Comparison of ENCODE assay signal across 8 cellular contexts in genomic region chr9:121201738-121202533, GRCh38. TPM values are rescaled to one million over a fixed set of nuclear protein-coding genes. Genes with fewer than 3 reads are reported as not detected.
DNase-seq lines count a peak whose midpoint lies in the region; ATAC-seq and TF ChIP-seq lines count a peak whose summit lies in the region.

Gene RAB14, minus strand, starts transcription at chr9:121201869. Its CDS starts 8,457 bp downstream, at chr9:121193412.

- H3K27me3 Mint-ChIP-seq in activated naive CD4-positive, alpha-beta T cell treated with anti-CD3 and anti-CD28 coated beads, Interleukin-2, amount 50 U/mL, for 24 hours = no peaks in the 10 kb centered on the region

- peak within 1 kb of the TSS; percentile 96 for H3K27ac Mint-ChIP-seq in activated naive CD4-positive, alpha-beta T cell treated with anti-CD3 and anti-CD28 coated beads, Interleukin-2, amount 50 U/mL, for 24 hours

- TF ChIP-seq POLR2A in GM10847 (IDR thresholded peaks at IDR 0.05; ENCODE audit: extremely low read depth, insufficient read length) = peak; percentile 88

- H3K4me3 Mint-ChIP-seq in activated naive CD4-positive, alpha-beta T cell treated with anti-CD3 and anti-CD28 coated beads, Interleukin-2, amount 50 U/mL, for 24 hours = peak within 1 kb of the TSS; percentile 91

- DNase-seq in NCI-H1092 (lab: John Stamatoyannopoulos, UW) = peak; percentile 99
- peak; percentile 99 for DNase-seq in globus pallidus (ENCODE audit: low spot score)
- peak; percentile 98 for DNase-seq in occipital lobe (lab: John Stamatoyannopoulos, UW)

- peak within 1 kb of the TSS; percentile 85 for H3K27ac ChIP-seq in temporal lobe (ENCODE audit: low read depth, low read length)

- peak; percentile 86 for ATAC-seq in HG02610 (IDR thresholded peaks at IDR 0.05; ENCODE audit: unreplicated experiment)
- peak; percentile 96 for ATAC-seq in SK-N-SH treated with all-trans-retinoic acid at 6 μM for 48 hours

- no peaks in the 10 kb centered on the region for H3K9me3 Mint-ChIP-seq in activated naive CD4-positive, alpha-beta T cell treated with anti-CD3 and anti-CD28 coated beads, Interleukin-2, amount 50 U/mL, for 24 hours

- H3K36me3 Mint-ChIP-seq in activated naive CD4-positive, alpha-beta T cell treated with anti-CD3 and anti-CD28 coated beads, Interleukin-2, amount 50 U/mL, for 24 hours = no peaks in the 10 kb centered on the region

- peaks cover 49% of the 10 kb centered on the region for H3K4me1 Mint-ChIP-seq in activated naive CD4-positive, alpha-beta T cell treated with anti-CD3 and anti-CD28 coated beads, Interleukin-2, amount 50 U/mL, for 24 hours

TF ChIP-seq in SK-N-SH treated with all-trans-retinoic acid at 6 μM for 48 hours, 23 proteins besides CTCF, POLR2A, EP300 and RAD21:
- no peak for TF ChIP-seq CREB5 (CRISPR knock-in tag; IDR thresholded peaks at IDR 0.05; ENCODE audit: low read depth)
- TF ChIP-seq TSHZ2 (CRISPR knock-in tag; IDR thresholded peaks at IDR 0.05) = peak; percentile 79; the same call in 1 of the 2 replicates
- no peak for TF ChIP-seq CSRNP3 (CRISPR knock-in tag; IDR thresholded peaks at IDR 0.05)
- 0 out of 2 replicates have a peak, but pooled peaks have one; percentile 19 for TF ChIP-seq ZFP3 (CRISPR knock-in tag; IDR thresholded peaks at IDR 0.05)

RNA-seq across cellular contexts. Expression of gene RAB14, which starts in this region (rescaled TPM):
- total RNA-seq in occipital lobe (64.3 TPM), temporal lobe (77.2 TPM)

Comparison
In these comparisons a context has a peak if more than half of its experiments do, and no peak if none do; other contexts are left out.
1. Peak in every context shown above with its lines: DNase-seq, ATAC-seq and H3K27ac ChIP-seq.